8 cellular contexts compared by ENCODE assay signal in the genomic region with DNA sequence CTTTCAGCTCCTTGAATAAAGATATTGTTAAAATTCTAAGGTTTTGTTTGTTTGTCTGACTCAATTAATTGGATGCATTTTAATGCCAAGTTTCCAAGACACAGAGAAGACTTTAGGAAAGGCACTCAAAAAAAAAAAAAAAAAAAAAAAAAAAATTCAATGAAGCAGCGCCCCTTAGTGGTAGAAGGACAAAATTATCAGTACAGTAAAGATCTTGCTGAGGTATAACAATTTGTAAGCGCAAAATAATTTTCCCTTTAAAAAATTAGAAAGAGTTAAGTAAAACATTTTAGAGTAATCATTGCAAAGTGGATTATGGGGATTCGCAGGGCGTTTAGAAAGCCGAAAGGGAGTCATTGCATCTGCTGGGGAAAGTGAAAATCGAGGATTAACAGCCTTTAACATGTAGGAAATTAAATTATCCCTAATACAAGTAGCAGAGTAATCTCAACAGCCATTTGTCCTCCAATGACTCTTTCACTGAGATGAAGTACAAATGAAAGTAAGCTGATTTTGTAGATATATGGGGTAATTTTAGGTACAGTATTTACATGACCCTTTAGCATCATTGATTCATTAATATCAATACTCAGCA. TPM values are rescaled to one million over a fixed set of nuclear protein-coding genes. Genes with fewer than 3 reads are reported as not detected.
DNase-seq lines count a peak whose midpoint lies in the region; FAIRE-seq and TF ChIP-seq lines count a peak whose summit lies in the region.

No MANE protein-coding gene starts in this region.

- H3K27me3 ChIP-seq in AG04450 (ENCODE audit: control insufficient read depth, insufficient read depth, low read length) = peaks cover 7% of the 10 kb centered on the region
- no peaks in the 10 kb centered on the region for H3K27me3 ChIP-seq in PC-9 (ENCODE audit: insufficient read depth, low read depth)

- DNase-seq in AG04450 (ENCODE audit: low read depth, low spot score) (no peak), GM12892 (ENCODE audit: insufficient read length) (no peak), PC-9 (peak in 1 of 2 experiments; percentile 42), erythroblast (lab: John Stamatoyannopoulos, UW) (peak; percentile 41 to 66), renal cortical epithelial cell (ENCODE audit: low read depth) (peak; percentile 18), amniotic stem cell (lab: John Stamatoyannopoulos, UW) (no peak), GF-D8 (lab: John Stamatoyannopoulos, UW) (no peak), COR-L47 (lab: John Stamatoyannopoulos, UW) (no peak)

- H3K27ac ChIP-seq in AG04450 (ENCODE audit: low read depth, low read length) (no peak overlapping the region), PC-9 (no peak overlapping the region)

- no peaks in the 10 kb centered on the region for H4K20me1 ChIP-seq in PC-9 (ENCODE audit: insufficient read depth)

- BruUV-seq in PC-9 (replicated peaks; lab: Mats Ljungman, UMichigan) = no TSS peak

- H3K4me3 ChIP-seq in AG04450 (ENCODE audit: low read depth, low read length) (no peak overlapping the region), PC-9 (no peak overlapping the region)

- H3K36me3 ChIP-seq in PC-9 (ENCODE audit: low read depth) = no peaks in the 10 kb centered on the region

- H3K9me3 ChIP-seq in AG04450 (ENCODE audit: control insufficient read depth, insufficient read depth, low read length) = no peaks in the 10 kb centered on the region
- no peaks in the 10 kb centered on the region for H3K9me3 ChIP-seq in PC-9 (ENCODE audit: insufficient read depth, low read depth)

- no peak overlapping the region for H2AFZ ChIP-seq in PC-9

- no peak overlapping the region for H3K4me2 ChIP-seq in PC-9

- CTCF ChIA-PET in AG04450 (lab: Charles Lee) = interaction anchor here (0.7 to 2.3 kb wide), 37 partner anchors 9 to 769 kb away, joined by 3 to 20 read pairs (median 5); no protein-coding TSS in a partner anchor
- CTCF ChIA-PET in PC-9 (lab: Charles Lee) = interaction anchor here (0.7 kb wide), 1 partner anchor 211 kb away, joined by 3 read pairs; no protein-coding TSS in a partner anchor

- peak; percentile 14 for FAIRE-seq in GM12892 (lab: Jason Lieb, UNC)

- no peak for TF ChIP-seq POLR2A in GM12892 (IDR thresholded peaks at IDR 0.05; ENCODE audit: low read depth, low read length)
- TF ChIP-seq POLR2A in erythroblast (IDR thresholded peaks at IDR 0.05; ENCODE audit: low read length) = no peak

- TF ChIP-seq CTCF in AG04450 (IDR thresholded peaks at IDR 0.05; ENCODE audit: low read depth, low read length) (peak; percentile 66), PC-9 (conservative IDR thresholded peaks at IDR 0.05) (peak; percentile 75)

- peaks cover 11% of the 10 kb centered on the region for H3K4me1 ChIP-seq in PC-9 (replicated peaks; ENCODE audit: insufficient read depth)

- intact Hi-C loops in PC-9 (cut with micrococcal nuclease; ENCODE audit: unreplicated experiment) = loop anchor here (1.0 to 5.0 kb wide), 2 partner anchors 305 to 371 kb away; no protein-coding TSS in a partner anchor

- 0 out of 2 replicates have a peak, but pooled peaks cover 8% of the 10 kb centered on the region for H3F3A ChIP-seq in PC-9 (ENCODE audit: insufficient read depth, low read depth)

- POLR2A ChIA-PET in AG04450 (lab: Yijun Ruan, JAX) = no interaction called here
- POLR2A ChIA-PET in PC-9 (lab: Charles Lee; ENCODE audit: unreplicated experiment) = no interaction called here

- H3K79me2 ChIP-seq in PC-9 (ENCODE audit: low read depth) = 0 out of 2 replicates have a peak, but pooled peaks cover 2% of the 10 kb centered on the region

- no peaks in the 10 kb centered on the region for H3K9me2 ChIP-seq in PC-9 (ENCODE audit: insufficient read depth)

RNA-seq across cellular contexts. Expression of a gene that starts 5.8 kb away (rescaled TPM):
- polyA plus RNA-seq in AG04450 (2011; rRNA removed) = 8.7 and 12.1 TPM in 2 replicates
- 13.0 and 23.7 TPM in 2 replicates for polyA minus RNA-seq in AG04450 (2011; rRNA and poly(A)+ RNA removed)
- 11.3 TPM for polyA plus RNA-seq in GM12892 (2012; ENCODE audit: missing spikeins)
- total RNA-seq in PC-9 (2021) (27.7 and 31.2 TPM in 2 replicates), renal cortical epithelial cell (16.1 and 30.1 TPM in 2 replicates)

RNA-seq across cellular contexts. Expression of a gene that starts 34.0 kb away (rescaled TPM):
- not detected in 2 replicates for polyA plus RNA-seq in AG04450 (2011; rRNA removed)
- polyA minus RNA-seq in AG04450 (2011; rRNA and poly(A)+ RNA removed) = not detected in 2 replicates
- polyA plus RNA-seq in GM12892 (2012; ENCODE audit: missing spikeins) = 1.8 TPM
- total RNA-seq in PC-9 (2021) (not detected in 2 replicates), renal cortical epithelial cell (0.35 and 6.2 TPM in 2 replicates)

Comparison
In these comparisons a context has a peak if more than half of its experiments do, and no peak if none do; other contexts are left out.
1. DNase-seq: peak in erythroblast (2 of 2) and renal cortical epithelial cell (single experiment); none in AG04450 (single experiment), GM12892 (single experiment), amniotic stem cell (single experiment), GF-D8 (single experiment) and COR-L47 (single experiment).